Comparison of ENCODE assay signal across 8 cellular contexts in genomic region chr14:23006544-23007419, GRCh38. TPM values are rescaled to one million over a fixed set of nuclear protein-coding genes. Genes with fewer than 3 reads are reported as not detected.
DNase-seq lines count a peak whose midpoint lies in the region; ATAC-seq and TF ChIP-seq lines count a peak whose summit lies in the region.

No MANE protein-coding gene starts in this region.

- TF ChIP-seq POLR2A in lower leg skin (IDR thresholded peaks at IDR 0.05): no peak

- H3K4me3 ChIP-seq in dorsolateral prefrontal cortex (peak overlapping the region; percentile 62 to 98 (median 79)), lower leg skin (ENCODE audit: low read depth, poor library complexity, severe bottlenecking) (peak overlapping the region; percentile 35)

- 1% methylated on average over 62 of the region's 62 CpGs for WGBS in lower leg skin, 2 donors

- TF ChIP-seq CTCF in dorsolateral prefrontal cortex (IDR thresholded peaks at IDR 0.05 in 54 of 56, conservative IDR thresholded peaks at IDR 0.05 in 2 of 56; ENCODE audit: low read depth in 1 of 56, partially characterized antibody in 56 of 56) (peak in 49 of 56 donors; percentile 2 to 65 (median 41)), lower leg skin (IDR thresholded peaks at IDR 0.05) (peak in 1 of 3 donors; percentile 33)

- no peaks in the 10 kb centered on the region for H3K27me3 ChIP-seq in dorsolateral prefrontal cortex

- peak overlapping the region; percentile 91 to 100 (median 99) for H3K27ac ChIP-seq in dorsolateral prefrontal cortex

- intact Hi-C loops in dorsolateral prefrontal cortex (cut with DNase I) (loop anchor here (2.0 kb wide), 2 partner anchors 28 to 50 kb away; partner anchors contain the start of genes PSMB5 (in 2 of the 2) and CDH24 (in 1 of the 2)), lower leg skin (cut with DNase I; ENCODE audit: low total_unique reads) (no loop called here)

- ATAC-seq in GM19372 (IDR thresholded peaks at IDR 0.05; ENCODE audit: low read depth, unreplicated experiment): peak; percentile 88
- ATAC-seq in HG03558 (IDR thresholded peaks at IDR 0.05; ENCODE audit: extremely low read depth, unreplicated experiment): peak; percentile 82

- DNase-seq in CD1c-positive myeloid dendritic cell (ENCODE audit: extremely low spot score) (peak; percentile 99), NCI-H748 treated with DMSO at 0.1 percent for 48 hours (lab: John Stamatoyannopoulos, UW) (peak; percentile 94), dorsolateral prefrontal cortex (peak; percentile 93 to 99 (median 98)), lower leg skin (ENCODE audit: low spot score in 2 of 2) (peak; percentile 97 to 99)
- peak; percentile 96 to 97 for DNase-seq in activated CD4-positive, alpha-beta T cell treated with anti-CD3 and anti-CD28 coated beads, Interleukin-2, amount 50 U/mL, for 48 hours
- DNase-seq in stimulated activated CD4-positive, alpha-beta T cell treated with anti-CD3 and anti-CD28 coated beads, Interleukin-4, amount 100 ng/mL, for 48 hours (ENCODE audit: low read depth in 2 of 2): peak; percentile 93 to 96

RNA-seq across cellular contexts. Expression of gene C14orf93, which starts 3.2 kb away (rescaled TPM):
- 10 to 100 TPM in 12 of 120 experiments, 1 to 10 TPM in 108; 2.6 to 11.8 (median 6.5) TPM for total RNA-seq in dorsolateral prefrontal cortex
- 10 to 100 TPM; 16.9 to 29.6 (median 23.2) TPM for total RNA-seq in lower leg skin

RNA-seq across cellular contexts. Expression of gene AJUBA, which starts 24.4 kb away (rescaled TPM):
- total RNA-seq in dorsolateral prefrontal cortex (1 to 10 TPM in 101 of 120 experiments, under 1 TPM in 19; 0.21 to 9.0 (median 1.9) TPM), lower leg skin (10 to 100 TPM; 66.2 to 98.4 (median 74.8) TPM)

RNA-seq across cellular contexts. Expression of gene PSMB5, which starts 27.9 kb away (rescaled TPM):
- total RNA-seq in dorsolateral prefrontal cortex (100 to 1,000 TPM in 60 of 120 experiments, 10 to 100 TPM in 60; 63.4 to 136 (median 100) TPM), lower leg skin (100 to 1,000 TPM in 2 of 4 donors, 10 to 100 TPM in 2; 70.6 to 148 (median 116) TPM)

RNA-seq across cellular contexts. Expression of gene PSMB11, which starts 35.2 kb away (rescaled TPM):
- total RNA-seq in dorsolateral prefrontal cortex (under 1 TPM in 4 of 120 experiments, not detected in 116; 0.17 to 0.43 (median 0.22) TPM), lower leg skin (not detected)

RNA-seq across cellular contexts. Expression of gene HAUS4, which starts 49.9 kb away (rescaled TPM):
- 10 to 100 TPM in 118 of 120 experiments, 1 to 10 TPM in 2; 8.9 to 28.8 (median 18.4) TPM for total RNA-seq in dorsolateral prefrontal cortex
- total RNA-seq in lower leg skin: 10 to 100 TPM; 52.3 to 74.4 (median 61.9) TPM

Comparison
In these comparisons a context has a peak if more than half of its experiments do, and no peak if none do; other contexts are left out.
1. Peak in every context shown above with its lines: DNase-seq, ATAC-seq, H3K4me3 ChIP-seq and H3K27ac ChIP-seq.
2. RNA of gene AJUBA, which starts 24.4 kb away (total RNA-seq): 66.2 to 98.4 TPM in lower leg skin; 0.21 to 9.0 TPM in dorsolateral prefrontal cortex; every median in the first group is over 4 times any median in the second.